Comparison of ENCODE assay signal across 26 cellular contexts in the genomic region with DNA sequence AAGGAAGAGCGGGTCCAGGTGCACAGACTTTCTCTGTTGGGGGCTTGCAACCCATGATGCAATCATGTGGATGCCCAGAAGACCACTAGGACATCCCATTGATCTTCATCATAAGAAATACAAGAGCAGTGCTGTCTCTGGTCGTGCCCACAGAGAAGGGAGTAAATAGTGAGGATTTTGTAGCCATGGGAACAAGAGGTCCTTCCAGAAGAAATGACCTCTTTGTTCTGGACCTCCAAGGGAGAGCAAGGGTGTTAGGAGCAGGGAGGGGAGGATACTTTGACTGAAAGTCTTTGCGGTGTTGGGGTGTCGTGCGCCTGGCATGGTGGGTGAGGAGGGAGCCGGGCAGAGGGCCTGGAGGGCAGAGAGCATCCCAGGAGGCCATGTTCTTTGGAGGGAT. TPM values are rescaled to one million over a fixed set of nuclear protein-coding genes. Genes with fewer than 3 reads are reported as not detected.
"Had no signal": no experiment of that assay in that cellular context is flagged by ENCODE, and none has a peak within 500 bp of the region (broad histone marks: within the 10 kb centered on the region; RNA-seq: fewer than 3 reads in every experiment).

No MANE protein-coding gene starts in this region.

- ATAC-seq: activated naive CD8-positive, alpha-beta T cell treated with anti-CD3 and anti-CD28 coated beads, Interleukin-2, amount 50 U/mL, for 24 hours; activated T-cell treated with anti-CD3 and anti-CD28 coated beads, Interleukin-2, amount 50 U/mL, for 72 hours; body of pancreas; left lung; natural killer cell; stimulated activated naive B cell treated with anti-CD40 and anti-IgM and Interleukin-4, amounts not matched to agents 10 μg/mL and 1 μg/mL and 100 μg/mL, for 72 hours; T-helper 17 cell had no signal

- H3K4me3 Mint-ChIP-seq: activated naive CD8-positive, alpha-beta T cell treated with anti-CD3 and anti-CD28 coated beads, Interleukin-2, amount 50 U/mL, for 24 hours; activated T-cell treated with anti-CD3 and anti-CD28 coated beads, Interleukin-2, amount 50 U/mL, for 72 hours; dendritic cell treated with granulocyte-macrophage colony-stimulating factor and Interleukin-4, amounts not matched to agents 40 ng/mL and 50 ng/mL, for 4 days; natural killer cell; stimulated activated naive B cell treated with anti-CD40 and anti-IgM and Interleukin-4, amounts not matched to agents 10 μg/mL and 1 μg/mL and 100 μg/mL, for 72 hours; T-helper 17 cell had no signal

- H3K36me3 Mint-ChIP-seq: natural killer cell; stimulated activated naive B cell treated with anti-CD40 and anti-IgM and Interleukin-4, amounts not matched to agents 10 μg/mL and 1 μg/mL and 100 μg/mL, for 72 hours had no signal

- H3K27ac ChIP-seq: body of pancreas, cardiac muscle cell, left lung, parathyroid adenoma, sigmoid colon, upper lobe of left lung had no signal

- DNase-seq: activated CD4-positive, alpha-beta T cell treated with anti-CD3 and anti-CD28 coated beads for 4 hours; activated CD4-positive, alpha-beta T cell treated with anti-CD3 and anti-CD28 coated beads, Interleukin-2, amount 50 U/mL, for 48 hours; activated CD4-positive, CD25-positive, alpha-beta regulatory T cell; activated effector memory CD4-positive, alpha-beta T cell treated with Interleukin-2 at 50 U/mL for 16 hours; activated naive CD4-positive, alpha-beta T cell treated with anti-CD3 and anti-CD28 coated beads, Interleukin-2, amount 50 U/mL, for 16 hours; activated naive CD8-positive, alpha-beta T cell treated with anti-CD3 and anti-CD28 coated beads, Interleukin-2, amount 50 U/mL, for 24 hours; activated T-cell treated with anti-CD3 and anti-CD28 coated beads, Interleukin-2, amount 50 U/mL, for 72 hours; body of pancreas; effector CD8-positive, alpha-beta T cell; erythroblast; foreskin fibroblast; left lung; natural killer cell; sigmoid colon; stimulated activated CD4-positive, alpha-beta T cell treated with anti-CD3 and anti-CD28 coated beads, Interleukin-15, amount 100 ng/mL, for 24 hours; stimulated activated CD4-positive, alpha-beta T cell treated with anti-CD3 and anti-CD28 coated beads, Interleukin-2, amount 100 ng/mL, for 48 hours; stimulated activated CD8-positive, alpha-beta memory T cell treated with anti-CD3 and anti-CD28 coated beads, Interleukin-4, amount 100 ng/mL, for 48 hours; stimulated activated naive B cell treated with anti-CD40 and anti-IgM and Interleukin-4, amounts not matched to agents 10 μg/mL and 1 μg/mL and 100 μg/mL, for 72 hours; SW 1271; T-helper 17 cell; upper lobe of left lung had no signal

- H3K4me1 Mint-ChIP-seq: T-helper 17 cell had no signal

- H3K27ac Mint-ChIP-seq: activated naive CD8-positive, alpha-beta T cell treated with anti-CD3 and anti-CD28 coated beads, Interleukin-2, amount 50 U/mL, for 24 hours; activated T-cell treated with anti-CD3 and anti-CD28 coated beads, Interleukin-2, amount 50 U/mL, for 72 hours; dendritic cell treated with granulocyte-macrophage colony-stimulating factor and Interleukin-4, amounts not matched to agents 40 ng/mL and 50 ng/mL, for 4 days; stimulated activated naive B cell treated with anti-CD40 and anti-IgM and Interleukin-4, amounts not matched to agents 10 μg/mL and 1 μg/mL and 100 μg/mL, for 72 hours; T-helper 17 cell had no signal

- H3K9me3 Mint-ChIP-seq: activated naive CD8-positive, alpha-beta T cell treated with anti-CD3 and anti-CD28 coated beads, Interleukin-2, amount 50 U/mL, for 24 hours; activated T-cell treated with anti-CD3 and anti-CD28 coated beads, Interleukin-2, amount 50 U/mL, for 72 hours; dendritic cell treated with granulocyte-macrophage colony-stimulating factor and Interleukin-4, amounts not matched to agents 40 ng/mL and 50 ng/mL, for 4 days; natural killer cell had no signal

RNA-seq across cellular contexts. Expression of gene EN2, which starts 55.0 kb away (rescaled TPM):
- total RNA-seq: activated T-cell treated with anti-CD3 and anti-CD28 coated beads, Interleukin-2, amount 50 U/mL, for 72 hours; body of pancreas; cardiac muscle cell; fibroblast of lung; left lung; natural killer cell; smooth muscle cell; T-helper 17 cell; upper lobe of left lung had no signal
- polyA plus RNA-seq: cardiac muscle cell, fibroblast of lung, sigmoid colon, smooth muscle cell had no signal
